ENCODE assay signal across 7 cellular contexts in the genomic region with DNA sequence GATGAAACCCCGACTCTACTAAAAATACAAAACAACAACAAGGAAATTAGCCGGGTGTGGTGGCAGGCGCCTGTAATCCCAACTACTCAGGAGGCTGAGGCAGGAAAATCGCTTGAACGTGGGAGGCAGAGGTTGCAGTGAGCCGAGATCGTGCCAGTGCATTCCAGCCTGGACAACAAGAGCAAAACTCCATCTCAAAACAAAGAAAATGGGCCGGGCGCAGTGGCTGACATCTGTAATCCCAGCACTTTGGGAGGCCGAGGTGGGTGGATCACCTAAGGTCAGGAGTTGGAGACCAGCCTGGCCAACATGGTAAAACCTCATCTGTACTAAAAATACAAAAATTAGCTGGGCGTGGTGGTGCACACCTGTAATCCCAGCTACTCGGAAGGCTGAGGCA. TPM values are rescaled to one million over a fixed set of nuclear protein-coding genes. Genes with fewer than 3 reads are reported as not detected.
"Had no signal": no experiment of that assay in that cellular context is flagged by ENCODE, and none has a peak within 500 bp of the region (broad histone marks: within the 10 kb centered on the region; RNA-seq: fewer than 3 reads in every experiment).

No MANE protein-coding gene starts in this region.

RNA-seq across cellular contexts. Expression of a gene that starts 37.5 kb away (rescaled TPM):
- total RNA-seq: GM23248, GM23338, H1, H4, H7, H9, HFFc6 had no signal
